Comparison of ENCODE assay signal across 11 cellular contexts in genomic region chrX:132193872-132194574, GRCh38.
"Had no signal": no experiment of that assay in that cellular context is flagged by ENCODE, and none has a peak within 500 bp of the region (broad histone marks: within the 10 kb centered on the region; RNA-seq: fewer than 3 reads in every experiment).

No MANE protein-coding gene starts in this region.

- H3K4me1 Mint-ChIP-seq: GM23338, H9 had no signal

- H3K9me3 Mint-ChIP-seq: HFFc6 had no signal

- H3K4me3 ChIP-seq: GM23248, GM23338, HAP-1 had no signal

- H3K9ac ChIP-seq: GM23248 had no signal

- H3K36me3 ChIP-seq: HAP-1 had no signal

- H3K4me3 Mint-ChIP-seq: GM23338, H9, HFFc6 had no signal

- H3K27ac Mint-ChIP-seq: GM23338, H9, HFFc6 had no signal

- FAIRE-seq: H1, H54 had no signal

- DNase-seq: GM23248, GOT3, H7, H9, HCEC 1CT, HFFc6 had no signal

- ATAC-seq: GM23338, HCT116 had no signal

- H3K4me1 ChIP-seq: HAP-1 had no signal

- H3K9me3 ChIP-seq: HAP-1 had no signal

- H3K27ac ChIP-seq: GM23248 had no signal
